In genomic region chr1:27487927-27488522, GRCh38 we compare ENCODE assay signal across 8 cellular contexts. TPM values are rescaled to one million over a fixed set of nuclear protein-coding genes. Genes with fewer than 3 reads are reported as not detected.
DNase-seq lines count a peak whose midpoint lies in the region; ATAC-seq and TF ChIP-seq lines count a peak whose summit lies in the region.

No MANE protein-coding gene starts in this region.

- no peak for TF ChIP-seq CTCF in left ventricle myocardium inferior (IDR thresholded peaks at IDR 0.05; ENCODE audit: borderline replicate concordance)
- TF ChIP-seq CTCF in testis (IDR thresholded peaks at IDR 0.05): no peak

- peaks cover 0 to 9% of the 10 kb centered on the region in 2 donors for H3K36me3 Mint-ChIP-seq in activated naive CD4-positive, alpha-beta T cell treated with anti-CD3 and anti-CD28 coated beads, Interleukin-2, amount 50 U/mL, for 72 hours

- H3K9me3 ChIP-seq in left ventricle myocardium inferior (replicated peaks): no peaks in the 10 kb centered on the region
- no peaks in the 10 kb centered on the region for H3K9me3 ChIP-seq in testis

- H3K27ac Mint-ChIP-seq in activated naive CD4-positive, alpha-beta T cell treated with anti-CD3 and anti-CD28 coated beads, Interleukin-2, amount 50 U/mL, for 72 hours: peak overlapping the region; percentile 51 to 98

- H3K4me1 ChIP-seq in left ventricle myocardium inferior: peaks cover 87% of the 10 kb centered on the region
- H3K4me1 ChIP-seq in testis: peaks cover 33% of the 10 kb centered on the region

- no peak for TF ChIP-seq POLR2A in testis (IDR thresholded peaks at IDR 0.05)

- peak overlapping the region; percentile 99 for H3K27ac ChIP-seq in left ventricle myocardium inferior (replicated peaks)
- peak overlapping the region; percentile 100 for H3K27ac ChIP-seq in testis

- intact Hi-C loops in left ventricle myocardium inferior (cut with micrococcal nuclease): loop anchor here (10.0 kb wide), 1 partner anchor 53 kb away; no protein-coding TSS in a partner anchor
- intact Hi-C loops in left cardiac atrium (cut with DNase I): loop anchor here (5.0 to 10.0 kb wide), 2 partner anchors 53 to 56 kb away; no protein-coding TSS in a partner anchor
- intact Hi-C loops in left colon (cut with DNase I, micrococcal nuclease): loop anchor here in 1 of 2 donors (10.0 kb wide), 1 partner anchor 53 kb away; no protein-coding TSS in a partner anchor
- intact Hi-C loops in testis (cut with DNase I; ENCODE audit: low total_unique reads): no loop called here

- 9 to 15% methylated on average over 4 of the region's 4 CpGs for WGBS in testis, 2 donors

- H3K27me3 ChIP-seq in left ventricle myocardium inferior (ENCODE audit: low read depth) (no peaks in the 10 kb centered on the region), testis (no peaks in the 10 kb centered on the region)

- no peaks in the 10 kb centered on the region for H3K36me3 ChIP-seq in left ventricle myocardium inferior
- no peaks in the 10 kb centered on the region for H3K36me3 ChIP-seq in testis (ENCODE audit: low read depth, missing control alignments)

- DNase-seq in left ventricle myocardium inferior: no peak
- no peak for DNase-seq in left cardiac atrium
- DNase-seq in activated naive CD4-positive, alpha-beta T cell treated with anti-CD3 and anti-CD28 coated beads, Interleukin-2, amount 50 U/mL, for 72 hours (ENCODE audit: low spot score in 2 of 2): no peak
- DNase-seq in left colon: no peak
- peak; percentile 3 for DNase-seq in testis
- no peak for DNase-seq in NCI-H2227 (lab: John Stamatoyannopoulos, UW; ENCODE audit: unreplicated experiment)
- no peak for DNase-seq in T-helper 9 cell

- H3K4me3 ChIP-seq in left ventricle myocardium inferior: peak overlapping the region; percentile 89
- peak overlapping the region in 1 of 2 donors; percentile 98 for H3K4me3 ChIP-seq in testis

- no peaks in the 10 kb centered on the region for H3K9me3 Mint-ChIP-seq in activated naive CD4-positive, alpha-beta T cell treated with anti-CD3 and anti-CD28 coated beads, Interleukin-2, amount 50 U/mL, for 72 hours

- no peak for ATAC-seq in left cardiac atrium
- ATAC-seq in activated naive CD4-positive, alpha-beta T cell treated with anti-CD3 and anti-CD28 coated beads, Interleukin-2, amount 50 U/mL, for 72 hours: no peak
- peak; percentile 8 for ATAC-seq in left colon
- ATAC-seq in GM18858 (IDR thresholded peaks at IDR 0.05; ENCODE audit: unreplicated experiment): no peak

RNA-seq across cellular contexts. Expression of gene WASF2, which starts 1.9 kb away (rescaled TPM):
- total RNA-seq in left ventricle myocardium inferior (51.2 TPM), left cardiac atrium (10 to 100 TPM; 71.8 to 77.4 TPM), left colon (100 to 1,000 TPM in 1 of 2 donors, 10 to 100 TPM in 1; 97.7 to 144 TPM), testis (10 to 100 TPM; 57.8 to 58.0 TPM)
- total RNA-seq in activated naive CD4-positive, alpha-beta T cell treated with anti-CD3 and anti-CD28 coated beads, Interleukin-2, amount 50 U/mL, for 72 hours: 100 to 1,000 TPM in 1 of 2 donors, 10 to 100 TPM in 1; 97.8 to 116 TPM
- polyA plus RNA-seq in testis (ENCODE audit: insufficient read depth, low read depth, low replicate concordance): 128 TPM
